9 cellular contexts compared by ENCODE assay signal in genomic region chr6:28351087-28351486, GRCh38. TPM values are rescaled to one million over a fixed set of nuclear protein-coding genes. Genes with fewer than 3 reads are reported as not detected.
DNase-seq lines count a peak whose midpoint lies in the region; ATAC-seq and TF ChIP-seq lines count a peak whose summit lies in the region.
"Had no signal": no experiment of that assay in that cellular context is flagged by ENCODE, and none has a peak within 500 bp of the region (broad histone marks: within the 10 kb centered on the region; RNA-seq: fewer than 3 reads in every experiment).

No MANE protein-coding gene starts in this region.

- H3K4me1 ChIP-seq in cardiac muscle cell (ENCODE audit: low read depth) (peaks cover 18% of the 10 kb centered on the region), liver (ENCODE audit: control insufficient read depth in 4 of 4, insufficient read depth in 4 of 4, low read length in 3 of 4) (peaks cover 4 to 29% (median 21%) of the 10 kb centered on the region in 4 donors), upper lobe of right lung (peaks cover 24% of the 10 kb centered on the region), thyroid gland (peaks cover 6 to 27% of the 10 kb centered on the region in 2 donors)

- no peak overlapping the region for H3K27ac Mint-ChIP-seq in activated T-helper 1 cell treated with anti-CD3 and anti-CD28 coated beads, Interleukin-12 subunit alpha, Interleukin-12 subunit beta, Interleukin-2, Interleukin-4 antibody, amounts not matched to agents 30 ng/mL and 10 ng/mL and 1 ng/mL, durations not matched to agents 14 hours and 24 hours and 36 hours

- H3K4me3 Mint-ChIP-seq in activated T-helper 1 cell treated with anti-CD3 and anti-CD28 coated beads, Interleukin-12 subunit alpha, Interleukin-12 subunit beta, Interleukin-2, Interleukin-4 antibody, amounts not matched to agents 30 ng/mL and 10 ng/mL and 1 ng/mL, durations not matched to agents 14 hours and 24 hours and 36 hours = peak overlapping the region; percentile 98

- H3K9me3 ChIP-seq in cardiac muscle cell (ENCODE audit: low read depth) = no peaks in the 10 kb centered on the region
- no peaks in the 10 kb centered on the region for H3K9me3 ChIP-seq in liver (ENCODE audit: control insufficient read depth in 4 of 4, low read length in 3 of 4)
- no peaks in the 10 kb centered on the region for H3K9me3 ChIP-seq in upper lobe of right lung
- H3K9me3 ChIP-seq in thyroid gland = no peaks in the 10 kb centered on the region
- H3K9me3 ChIP-seq: neutrophil had no signal

- H3K36me3 Mint-ChIP-seq in activated T-helper 1 cell treated with anti-CD3 and anti-CD28 coated beads, Interleukin-12 subunit alpha, Interleukin-12 subunit beta, Interleukin-2, Interleukin-4 antibody, amounts not matched to agents 30 ng/mL and 10 ng/mL and 1 ng/mL, durations not matched to agents 14 hours and 24 hours and 36 hours (ENCODE audit: low read depth) = peaks cover 5% of the 10 kb centered on the region

- H3K36me3 ChIP-seq in cardiac muscle cell (no peaks in the 10 kb centered on the region), liver (ENCODE audit: control insufficient read depth in 4 of 4, insufficient read depth in 3 of 4, low read depth in 1 of 4, low read length in 3 of 4) (no peaks in the 10 kb centered on the region), upper lobe of right lung (no peaks in the 10 kb centered on the region), thyroid gland (no peaks in the 10 kb centered on the region)
- H3K36me3 ChIP-seq: neutrophil had no signal

- 59% methylated on average over 2 of the region's 2 CpGs for WGBS in liver
- 60 to 66% methylated on average over 2 of the region's 2 CpGs for WGBS in thyroid gland, 2 donors

- H3K9ac ChIP-seq in liver (ENCODE audit: low read depth in 1 of 2, low read length in 2 of 2) = peak overlapping the region in 1 of 2 donors; percentile 84

- no peak for TF ChIP-seq RAD21 in liver (IDR thresholded peaks at IDR 0.05)

- TF ChIP-seq CTCF in cardiac muscle cell (IDR thresholded peaks at IDR 0.05; ENCODE audit: low read depth, low read length) (no peak), liver (IDR thresholded peaks at IDR 0.05; ENCODE audit: low read depth, low read length, missing input control) (no peak), upper lobe of right lung (IDR thresholded peaks at IDR 0.05) (no peak), thyroid gland (IDR thresholded peaks at IDR 0.05) (no peak)

- intact Hi-C loops in cardiac septum (cut with DNase I) = loop anchor here (2.0 to 10.0 kb wide), 4 partner anchors 14 to 126 kb away; partner anchors contain the start of genes PGBD1, ZSCAN26, ZSCAN31 and ZSCAN9
- intact Hi-C loops in activated T-helper 1 cell treated with anti-CD3 and anti-CD28 coated beads, Interleukin-12 subunit alpha, Interleukin-12 subunit beta, Interleukin-2, Interleukin-4 antibody, amounts not matched to agents 30 ng/mL and 10 ng/mL and 1 ng/mL, durations not matched to agents 14 hours and 24 hours and 36 hours (cut with micrococcal nuclease) = loop anchor here (5.0 to 10.0 kb wide), 2 partner anchors 139 to 1166 kb away; no protein-coding TSS in a partner anchor
- intact Hi-C loops in upper lobe of right lung (cut with DNase I) = loop anchor here (10.0 kb wide), 2 partner anchors 96 to 216 kb away; partner anchors contain the start of genes NKAPL and ZKSCAN4
- intact Hi-C loops in thyroid gland (cut with DNase I) = loop anchor here (10.0 kb wide), 1 partner anchor 86 kb away; the partner anchor contains the start of gene ZSCAN26

- H3K27ac ChIP-seq in cardiac muscle cell = no peak overlapping the region
- H3K27ac ChIP-seq in liver (ENCODE audit: low read depth in 1 of 2, low read length in 2 of 2) = no peak overlapping the region
- no peak overlapping the region for H3K27ac ChIP-seq in upper lobe of right lung
- H3K27ac ChIP-seq in thyroid gland = no peak overlapping the region
- H3K27ac ChIP-seq: neutrophil had no signal

- H3K27me3 ChIP-seq in cardiac muscle cell (peaks cover 3% of the 10 kb centered on the region), liver (ENCODE audit: control insufficient read depth in 4 of 4, insufficient read depth in 4 of 4, low read length in 3 of 4) (no peaks in the 10 kb centered on the region), upper lobe of right lung (no peaks in the 10 kb centered on the region), thyroid gland (no peaks in the 10 kb centered on the region)

- H3K27me3 Mint-ChIP-seq in activated T-helper 1 cell treated with anti-CD3 and anti-CD28 coated beads, Interleukin-12 subunit alpha, Interleukin-12 subunit beta, Interleukin-2, Interleukin-4 antibody, amounts not matched to agents 30 ng/mL and 10 ng/mL and 1 ng/mL, durations not matched to agents 14 hours and 24 hours and 36 hours (ENCODE audit: insufficient read depth) = peaks cover 10% of the 10 kb centered on the region

- peak overlapping the region; percentile 68 for H3K4me3 ChIP-seq in cardiac muscle cell
- H3K4me3 ChIP-seq in liver (ENCODE audit: low read depth in 1 of 3, low read length in 3 of 3) = peak overlapping the region in 1 of 3 donors; percentile 62
- peak overlapping the region; percentile 77 for H3K4me3 ChIP-seq in upper lobe of right lung
- H3K4me3 ChIP-seq in thyroid gland (replicated peaks in 1 of 3) = no peak overlapping the region

- no peak for ATAC-seq in upper lobe of right lung

- H3K4me1 Mint-ChIP-seq in activated T-helper 1 cell treated with anti-CD3 and anti-CD28 coated beads, Interleukin-12 subunit alpha, Interleukin-12 subunit beta, Interleukin-2, Interleukin-4 antibody, amounts not matched to agents 30 ng/mL and 10 ng/mL and 1 ng/mL, durations not matched to agents 14 hours and 24 hours and 36 hours (ENCODE audit: low read depth) = peaks cover 37% of the 10 kb centered on the region

- DNase-seq in cardiac muscle cell (ENCODE audit: low read depth in 1 of 2, low spot score in 1 of 2) (no peak), cardiac septum (ENCODE audit: low spot score) (no peak), upper lobe of right lung (no peak), cerebellar nuclear complex (lab: John Stamatoyannopoulos, UW) (no peak), thyroid gland (no peak)
- DNase-seq in activated T-helper 1 cell treated with anti-CD3 and anti-CD28 coated beads, Interleukin-12 subunit alpha, Interleukin-12 subunit beta, Interleukin-2, Interleukin-4 antibody, amounts not matched to agents 30 ng/mL and 10 ng/mL and 1 ng/mL, durations not matched to agents 14 hours and 24 hours and 36 hours (ENCODE audit: low spot score) = no peak
- no peak for DNase-seq in activated CD4-positive, CD25-positive, alpha-beta regulatory T cell (lab: John Stamatoyannopoulos, UW)

- H3K9me3 Mint-ChIP-seq in activated T-helper 1 cell treated with anti-CD3 and anti-CD28 coated beads, Interleukin-12 subunit alpha, Interleukin-12 subunit beta, Interleukin-2, Interleukin-4 antibody, amounts not matched to agents 30 ng/mL and 10 ng/mL and 1 ng/mL, durations not matched to agents 14 hours and 24 hours and 36 hours = no peaks in the 10 kb centered on the region

- no peak for TF ChIP-seq POLR2A in thyroid gland (IDR thresholded peaks at IDR 0.05)

TF ChIP-seq in liver, 16 proteins besides CTCF, POLR2A, EP300 and RAD21:
- TF ChIP-seq RXRA (IDR thresholded peaks at IDR 0.05) (peak; percentile 18 to 19), MAX (IDR thresholded peaks at IDR 0.05) (no peak), GABPA (IDR thresholded peaks at IDR 0.05 in 1 of 2, conservative IDR thresholded peaks at IDR 0.05 in 1 of 2) (peak in 1 of 2 donors; percentile 26), YY1 (IDR thresholded peaks at IDR 0.05) (peak; percentile 32), HNF4A (conservative IDR thresholded peaks at IDR 0.05) (peak in 1 of 2 donors; percentile 25), NR2F2 (IDR thresholded peaks at IDR 0.05) (no peak)

RNA-seq across cellular contexts. Expression of gene ZKSCAN3, which starts 1.3 kb away (rescaled TPM):
- total RNA-seq in cardiac muscle cell (11.2 and 13.3 TPM in 2 replicates), cardiac septum (5.3 TPM), liver (1 to 10 TPM; 2.8 to 8.8 TPM), upper lobe of right lung (7.3 TPM), thyroid gland (10 to 100 TPM in 1 of 4 donors, 1 to 10 TPM in 3; 7.0 to 10.5 (median 8.6) TPM)
- polyA plus RNA-seq in cardiac muscle cell (7.2 and 7.8 TPM in 2 replicates), liver (1 to 10 TPM in 1 of 2 donors, under 1 TPM in 1; 0.93 to 1.1 TPM)
- total RNA-seq in activated T-helper 1 cell treated with anti-CD3 and anti-CD28 coated beads, Interleukin-12 subunit alpha, Interleukin-12 subunit beta, Interleukin-2, Interleukin-4 antibody, amounts not matched to agents 30 ng/mL and 10 ng/mL and 1 ng/mL, durations not matched to agents 14 hours and 24 hours and 36 hours = 2.9 and 3.3 TPM in 2 replicates

RNA-seq across cellular contexts. Expression of gene ZSCAN31, which starts 15.1 kb away (rescaled TPM):
- total RNA-seq in cardiac muscle cell (5.0 and 8.1 TPM in 2 replicates), cardiac septum (7.1 TPM), liver (10 to 100 TPM in 1 of 2 donors, 1 to 10 TPM in 1; 3.9 to 10.2 TPM), upper lobe of right lung (28.5 TPM), thyroid gland (10 to 100 TPM; 17.2 to 70.1 (median 57.5) TPM)
- polyA plus RNA-seq in cardiac muscle cell (3.8 and 6.8 TPM in 2 replicates), liver (1 to 10 TPM; 3.3 to 3.4 TPM)
- total RNA-seq in activated T-helper 1 cell treated with anti-CD3 and anti-CD28 coated beads, Interleukin-12 subunit alpha, Interleukin-12 subunit beta, Interleukin-2, Interleukin-4 antibody, amounts not matched to agents 30 ng/mL and 10 ng/mL and 1 ng/mL, durations not matched to agents 14 hours and 24 hours and 36 hours = 1.0 and 1.2 TPM in 2 replicates

RNA-seq across cellular contexts. Expression of gene ZSCAN12, which starts 48.5 kb away (rescaled TPM):
- 7.6 and 12.0 TPM in 2 replicates for total RNA-seq in cardiac muscle cell
- polyA plus RNA-seq in cardiac muscle cell = 7.0 and 7.3 TPM in 2 replicates
- 3.1 TPM for total RNA-seq in cardiac septum
- 5.6 and 5.7 TPM in 2 replicates for total RNA-seq in activated T-helper 1 cell treated with anti-CD3 and anti-CD28 coated beads, Interleukin-12 subunit alpha, Interleukin-12 subunit beta, Interleukin-2, Interleukin-4 antibody, amounts not matched to agents 30 ng/mL and 10 ng/mL and 1 ng/mL, durations not matched to agents 14 hours and 24 hours and 36 hours
- 1 to 10 TPM; 3.0 to 3.9 TPM for total RNA-seq in liver
- under 1 TPM; 0.46 to 0.97 TPM for polyA plus RNA-seq in liver
- 5.6 TPM for total RNA-seq in upper lobe of right lung
- 10 to 100 TPM in 2 of 4 donors, 1 to 10 TPM in 2; 8.1 to 13.3 (median 9.5) TPM for total RNA-seq in thyroid gland

Comparison
In these comparisons a context has a peak if more than half of its experiments do, and no peak if none do; other contexts are left out.
1. H3K4me3 ChIP-seq: peak in cardiac muscle cell (single experiment) and upper lobe of right lung (single experiment); none in thyroid gland (0 of 3).